ENCODE assay signal across 7 cellular contexts in genomic region chr17:17837380-17837821, GRCh38. TPM values are rescaled to one million over a fixed set of nuclear protein-coding genes. Genes with fewer than 3 reads are reported as not detected.
DNase-seq lines count a peak whose midpoint lies in the region; ATAC-seq, FAIRE-seq and TF ChIP-seq lines count a peak whose summit lies in the region.

No MANE protein-coding gene starts in this region.

- FAIRE-seq in endothelial cell of umbilical vein (lab: Jason Lieb, UNC) = peak; percentile 91

- TF ChIP-seq POLR2A in GM19193 (IDR thresholded peaks at IDR 0.05; ENCODE audit: extremely low read depth, insufficient read depth, insufficient read length) (peak; percentile 6), endothelial cell of umbilical vein (IDR thresholded peaks at IDR 0.05; ENCODE audit: low read depth, low read length) (no peak)

- no peak overlapping the region for H3K4me3 ChIP-seq in endothelial cell of umbilical vein (replicated peaks in 1 of 3; ENCODE audit: insufficient read depth in 1 of 3, low read depth in 1 of 3, low read length in 3 of 3)

- H3K9me3 ChIP-seq in endothelial cell of umbilical vein (replicated peaks; ENCODE audit: control insufficient read depth, insufficient read depth, low read length) = no peaks in the 10 kb centered on the region

- peaks cover 7% of the 10 kb centered on the region for H3K36me3 Mint-ChIP-seq in nephron progenitor cell (ENCODE audit: low read depth)

- peak overlapping the region; percentile 97 for H3K27ac Mint-ChIP-seq in nephron progenitor cell

- POLR2A ChIA-PET in endothelial cell of umbilical vein (lab: Charles Lee) = interaction anchor here (0.6 to 1.5 kb wide), 2 partner anchors 11 to 17 kb away, joined by 3 to 5 read pairs; no protein-coding TSS in a partner anchor
- POLR2A ChIA-PET in GM10248 (lab: Yijun Ruan, JAX) = interaction anchor here (0.7 kb wide), 2 partner anchors 12 to 17 kb away, joined by 3 read pairs; no protein-coding TSS in a partner anchor

- H3K27me3 Mint-ChIP-seq in nephron progenitor cell (ENCODE audit: low read depth, poor library complexity) = peaks cover 5% of the 10 kb centered on the region

- H3K4me1 Mint-ChIP-seq in nephron progenitor cell = peaks cover 69% of the 10 kb centered on the region

- intact Hi-C loops in endothelial cell of umbilical vein (cut with micrococcal nuclease) = no loop called here

- peaks cover 31% of the 10 kb centered on the region for H3K79me2 ChIP-seq in endothelial cell of umbilical vein (ENCODE audit: control insufficient read depth, insufficient read depth, low read length)

- peak overlapping the region; percentile 93 for H3K9ac ChIP-seq in endothelial cell of umbilical vein (replicated peaks; ENCODE audit: extremely low read depth, insufficient read depth, low read length)

- H2AFZ ChIP-seq in endothelial cell of umbilical vein (ENCODE audit: low read depth, low read length) = no peak overlapping the region

- TF ChIP-seq CTCF in endothelial cell of umbilical vein (IDR thresholded peaks at IDR 0.05; ENCODE audit: extremely low read depth in 1 of 2, insufficient read depth in 1 of 2, low read depth in 1 of 2, low read length in 2 of 2) (no peak), nephron progenitor cell (IDR thresholded peaks at IDR 0.05) (no peak), GM10248 (IDR thresholded peaks at IDR 0.05; ENCODE audit: control extremely low read depth, extremely low read depth, low read depth, missing control alignments) (no peak)

- peak overlapping the region; percentile 95 for H3K27ac ChIP-seq in endothelial cell of umbilical vein (ENCODE audit: insufficient read depth, low read depth, low read length)

- peak overlapping the region; percentile 90 for H3K4me3 Mint-ChIP-seq in nephron progenitor cell

- H3K4me1 ChIP-seq in endothelial cell of umbilical vein (ENCODE audit: control insufficient read depth, extremely low read depth, insufficient read depth, low read length) = peaks cover 56% of the 10 kb centered on the region

- peak overlapping the region; percentile 28 for H3K4me2 ChIP-seq in endothelial cell of umbilical vein (ENCODE audit: insufficient read depth, low read length)

- no peak for ATAC-seq in HG03520 (IDR thresholded peaks at IDR 0.05; ENCODE audit: unreplicated experiment)
- ATAC-seq in HG03469 (IDR thresholded peaks at IDR 0.05; ENCODE audit: unreplicated experiment) = no peak

- CTCF ChIA-PET in endothelial cell of umbilical vein (lab: Charles Lee) (interaction anchor here (1.1 to 3.1 kb wide), 6 partner anchors 11 to 82 kb away, joined by 3 to 18 read pairs (median 5); no protein-coding TSS in a partner anchor), GM10248 (lab: Yijun Ruan, JAX) (interaction anchor here (1.3 to 2.1 kb wide), 3 partner anchors 16 to 31 kb away, joined by 3 to 8 read pairs (median 3); no protein-coding TSS in a partner anchor)

- H3K27me3 ChIP-seq in endothelial cell of umbilical vein (ENCODE audit: control insufficient read depth in 2 of 2, insufficient read depth in 2 of 2, low read length in 2 of 2) = no peaks in the 10 kb centered on the region

- H4K20me1 ChIP-seq in endothelial cell of umbilical vein (replicated peaks; ENCODE audit: control insufficient read depth, extremely low read depth, insufficient read depth, low read length) = no peaks in the 10 kb centered on the region

- no peaks in the 10 kb centered on the region for H3K36me3 ChIP-seq in endothelial cell of umbilical vein (ENCODE audit: control insufficient read depth in 2 of 2, extremely low read depth in 1 of 2, insufficient read depth in 2 of 2, low read length in 2 of 2)

- H3K9me1 ChIP-seq in endothelial cell of umbilical vein (replicated peaks; ENCODE audit: control insufficient read depth, extremely low read depth, insufficient read depth, low read length) = no peaks in the 10 kb centered on the region

- dilution Hi-C loops in endothelial cell of umbilical vein (cut with MboI; ENCODE audit: extremely low pct_ligation_motif_present, low sequenced_read_pairs) = no loop called here

- DNase-seq in RKO (ENCODE audit: low spot score) (peak; percentile 76), endothelial cell of umbilical vein (ENCODE audit: low read depth, low spot score) (peak; percentile 69), nephron progenitor cell (no peak), GM10248 (ENCODE audit: extremely low spot score) (no peak)

- no peaks in the 10 kb centered on the region for H3K9me3 Mint-ChIP-seq in nephron progenitor cell

- no TSS peak for BruUV-seq in endothelial cell of umbilical vein (replicated peaks; lab: Mats Ljungman, UMichigan)

TF ChIP-seq in endothelial cell of umbilical vein, 7 proteins besides CTCF, POLR2A, EP300 and RAD21:
- TF ChIP-seq GATA2 (IDR thresholded peaks at IDR 0.05; ENCODE audit: insufficient read depth, insufficient read length, low read depth, low read length) = no peak
- TF ChIP-seq MYC (IDR thresholded peaks at IDR 0.05; ENCODE audit: low read depth, low read length) = no peak
- no peak for TF ChIP-seq MAX (IDR thresholded peaks at IDR 0.05; ENCODE audit: insufficient read depth, insufficient read length)
- TF ChIP-seq FOS (IDR thresholded peaks at IDR 0.05; ENCODE audit: borderline replicate concordance, insufficient read depth, low read length) = no peak
- TF ChIP-seq POLR2AphosphoS5 (IDR thresholded peaks at IDR 0.05; ENCODE audit: insufficient read depth, low read depth, low read length) = no peak
- no peak for TF ChIP-seq JUN (IDR thresholded peaks at IDR 0.05; ENCODE audit: borderline replicate concordance, insufficient read depth, insufficient read length, low read depth)
- no peak for TF ChIP-seq EZH2 (IDR thresholded peaks at IDR 0.05; ENCODE audit: borderline replicate concordance, low read depth, low read length, severe bottlenecking)

RNA-seq across cellular contexts. Expression of gene SREBF1, which starts 0.6 kb away (rescaled TPM):
- 109 and 117 TPM in 2 replicates for total RNA-seq in endothelial cell of umbilical vein
- polyA plus RNA-seq in endothelial cell of umbilical vein = 50.4 and 66.3 TPM in 2 replicates
- polyA plus RNA-seq in endothelial cell of umbilical vein (2011; cell fraction: cytosol; rRNA removed) = 22.4 and 31.8 TPM in 2 replicates
- 139 and 174 TPM in 2 replicates for polyA plus RNA-seq in endothelial cell of umbilical vein (2011; cell fraction: nucleus; rRNA removed)
- 64.9 and 76.2 TPM in 2 replicates for polyA plus RNA-seq in endothelial cell of umbilical vein (2012)
- polyA minus RNA-seq in endothelial cell of umbilical vein = 51.5 and 65.4 TPM in 2 replicates
- 114 TPM for polyA minus RNA-seq in endothelial cell of umbilical vein (2011; cell fraction: cytosol; rRNA and poly(A)+ RNA removed)
- polyA minus RNA-seq in endothelial cell of umbilical vein (2011; cell fraction: nucleus; rRNA and poly(A)+ RNA removed) = 78.3 and 98.8 TPM in 2 replicates

Comparison
In these comparisons a context has a peak if more than half of its experiments do, and no peak if none do; other contexts are left out.
1. DNase-seq: peak in RKO (single experiment) and endothelial cell of umbilical vein (single experiment); none in nephron progenitor cell (single experiment) and GM10248 (single experiment).